In the genomic region with DNA sequence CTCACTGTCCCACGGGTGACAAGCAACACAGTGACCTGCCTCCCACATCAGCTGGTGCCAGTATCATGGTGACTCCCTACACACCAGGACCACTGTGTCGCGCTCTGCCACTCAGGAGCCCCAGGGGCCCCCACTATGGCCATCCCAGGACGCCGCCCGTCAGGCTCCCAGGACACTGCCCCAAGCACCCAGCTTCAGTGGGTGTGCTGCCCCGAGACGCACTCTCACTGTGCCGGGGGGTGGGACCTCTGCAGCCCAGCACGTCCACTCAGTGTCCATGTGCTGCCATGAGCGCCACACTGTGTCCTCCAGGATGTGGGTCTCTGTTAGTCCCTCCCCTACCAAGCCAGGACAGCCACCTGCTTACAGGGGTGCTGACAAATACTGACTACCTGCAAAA, we compare ENCODE assay signal across 20 cellular contexts.
DNase-seq lines count a peak whose midpoint lies in the region; ATAC-seq and TF ChIP-seq lines count a peak whose summit lies in the region.
"Had no signal": no experiment of that assay in that cellular context is flagged by ENCODE, and none has a peak within 500 bp of the region (broad histone marks: within the 10 kb centered on the region; RNA-seq: fewer than 3 reads in every experiment).

No MANE protein-coding gene starts in this region.

- no peak for DNase-seq in activated T-cell treated with anti-CD3 and anti-CD28 coated beads, Interleukin-2, amount 50 U/mL, for 24 hours
- DNase-seq in activated T-cell treated with anti-CD3 and anti-CD28 coated beads, Interleukin-2, amount 50 U/mL, for 72 hours, result no peak
- no peak for DNase-seq in mesenchymal stem cell
- peak; percentile 54 for DNase-seq in upper lobe of right lung
- DNase-seq in SW480 (ENCODE audit: low spot score), result no peak
- DNase-seq in glutamatergic neuron, result no peak
- DNase-seq: 8988T; C1 segment of cervical spinal cord; Calu3; DMS79 treated with DMSO at 0.1 percent for 48 hours; GDM1; GOT3; KBM-7; NCI-H1092; NCI-H226; NCI-H526 treated with DMSO at 0.1 percent for 48 hours; NK-92 treated with Interleukin-12 subunit alpha and Interleukin-12 subunit beta, amount 100 ng/mL, for 24 hours; OCI-M1 had no signal

- H2BK5ac ChIP-seq in mesenchymal stem cell (ENCODE audit: low read depth, low read length, poor library complexity, severe bottlenecking), result no peak overlapping the region

- peak overlapping the region; percentile 48 for H4K8ac ChIP-seq in mesenchymal stem cell (ENCODE audit: low read length)

- H3K36me3 ChIP-seq in mesenchymal stem cell (ENCODE audit: control insufficient read depth in 1 of 2, insufficient read depth in 2 of 2, low read depth in 1 of 2, low read length in 2 of 2) (peaks cover 4 to 22% of the 10 kb centered on the region in 2 experiments), upper lobe of right lung (no peaks in the 10 kb centered on the region)

- H3K4me1 Mint-ChIP-seq in activated T-cell treated with anti-CD3 and anti-CD28 coated beads, Interleukin-2, amount 50 U/mL, for 24 hours (ENCODE audit: low read depth), result peaks cover 80% of the 10 kb centered on the region
- peaks cover 64% of the 10 kb centered on the region for H3K4me1 Mint-ChIP-seq in activated T-cell treated with anti-CD3 and anti-CD28 coated beads, Interleukin-2, amount 50 U/mL, for 72 hours (ENCODE audit: low read depth)
- H3K4me1 Mint-ChIP-seq in brain (peaks cover 84% of the 10 kb centered on the region), glutamatergic neuron (ENCODE audit: low read depth, unreplicated experiment) (peaks cover 60% of the 10 kb centered on the region)

- H3K9ac ChIP-seq in mesenchymal stem cell (ENCODE audit: low read length), result no peak overlapping the region

- no peak for ATAC-seq in activated T-cell treated with anti-CD3 and anti-CD28 coated beads, Interleukin-2, amount 50 U/mL, for 72 hours (replicated peaks in 1 of 2)
- no peak for ATAC-seq in upper lobe of right lung
- no peak for ATAC-seq in GM18909 (IDR thresholded peaks at IDR 0.05; ENCODE audit: poor library complexity, unreplicated experiment)

- peak overlapping the region in 1 of 2 experiments; percentile 64 for H2BK12ac ChIP-seq in mesenchymal stem cell (ENCODE audit: low read length in 2 of 2)

- no peak overlapping the region for H2BK120ac ChIP-seq in mesenchymal stem cell (ENCODE audit: low read depth, low read length)

- H3K9me3 Mint-ChIP-seq in activated T-cell treated with anti-CD3 and anti-CD28 coated beads, Interleukin-2, amount 50 U/mL, for 24 hours, result no peaks in the 10 kb centered on the region
- H3K9me3 Mint-ChIP-seq in activated T-cell treated with anti-CD3 and anti-CD28 coated beads, Interleukin-2, amount 50 U/mL, for 72 hours, result no peaks in the 10 kb centered on the region
- H3K9me3 Mint-ChIP-seq in brain (peaks cover 0 to 3% (median 0%) of the 10 kb centered on the region in 5 experiments), glutamatergic neuron (ENCODE audit: unreplicated experiment) (peaks cover 40% of the 10 kb centered on the region)

- H3K79me1 ChIP-seq in mesenchymal stem cell (replicated peaks; ENCODE audit: low read length, poor library complexity, severe bottlenecking), result peaks cover 19% of the 10 kb centered on the region

- intact Hi-C loops in upper lobe of right lung (cut with DNase I), result loop anchor here (10.0 kb wide), 1 partner anchor 147 kb away; no protein-coding TSS in a partner anchor

- no peak overlapping the region for H3K27ac ChIP-seq in mesenchymal stem cell (ENCODE audit: low read length, poor library complexity, severe bottlenecking)
- H3K27ac ChIP-seq in upper lobe of right lung, result no peak overlapping the region

- H3K18ac ChIP-seq in mesenchymal stem cell (ENCODE audit: low read depth in 1 of 2, low read length in 2 of 2), result peak overlapping the region in 1 of 2 experiments; percentile 68

- H2BK15ac ChIP-seq in mesenchymal stem cell (ENCODE audit: low read depth, poor library complexity, severe bottlenecking), result no peak overlapping the region

- peak overlapping the region; percentile 33 for H3K27ac Mint-ChIP-seq in activated T-cell treated with anti-CD3 and anti-CD28 coated beads, Interleukin-2, amount 50 U/mL, for 24 hours
- H3K27ac Mint-ChIP-seq in activated T-cell treated with anti-CD3 and anti-CD28 coated beads, Interleukin-2, amount 50 U/mL, for 72 hours, result no peak overlapping the region
- H3K27ac Mint-ChIP-seq in brain, result peak overlapping the region in 3 of 5 experiments; percentile 51 to 80 (median 55)
- no peak overlapping the region for H3K27ac Mint-ChIP-seq in glutamatergic neuron (ENCODE audit: unreplicated experiment)

- no peak overlapping the region for H3K4me3 ChIP-seq in mesenchymal stem cell (ENCODE audit: insufficient read depth in 1 of 2, low read depth in 1 of 2, low read length in 2 of 2)
- no peak overlapping the region for H3K4me3 ChIP-seq in upper lobe of right lung

- no peak overlapping the region for H3K4me3 Mint-ChIP-seq in activated T-cell treated with anti-CD3 and anti-CD28 coated beads, Interleukin-2, amount 50 U/mL, for 24 hours
- H3K4me3 Mint-ChIP-seq in activated T-cell treated with anti-CD3 and anti-CD28 coated beads, Interleukin-2, amount 50 U/mL, for 72 hours, result no peak overlapping the region
- H3K4me3 Mint-ChIP-seq in brain (no peak overlapping the region), glutamatergic neuron (ENCODE audit: unreplicated experiment) (no peak overlapping the region)

- WGBS in mesenchymal stem cell, result 97% methylated on average over 10 of the region's 11 CpGs

- peak overlapping the region in 1 of 2 experiments; percentile 80 for H3K14ac ChIP-seq in mesenchymal stem cell (ENCODE audit: low read length in 2 of 2)

- H2AK5ac ChIP-seq in mesenchymal stem cell (ENCODE audit: low read length, severe bottlenecking), result no peak overlapping the region

- H2AFZ ChIP-seq in mesenchymal stem cell (ENCODE audit: low read depth, low read length), result no peak overlapping the region

- H3K27me3 Mint-ChIP-seq in activated T-cell treated with anti-CD3 and anti-CD28 coated beads, Interleukin-2, amount 50 U/mL, for 24 hours, result no peaks in the 10 kb centered on the region
- no peaks in the 10 kb centered on the region for H3K27me3 Mint-ChIP-seq in activated T-cell treated with anti-CD3 and anti-CD28 coated beads, Interleukin-2, amount 50 U/mL, for 72 hours (ENCODE audit: low read depth)
- H3K27me3 Mint-ChIP-seq in brain (peaks cover 3% of the 10 kb centered on the region), glutamatergic neuron (ENCODE audit: unreplicated experiment) (peaks cover 20% of the 10 kb centered on the region)

- H4K91ac ChIP-seq in mesenchymal stem cell (ENCODE audit: low read length), result peak overlapping the region; percentile 13

- no peaks in the 10 kb centered on the region for H3K27me3 ChIP-seq in mesenchymal stem cell (ENCODE audit: control insufficient read depth in 1 of 2, insufficient read depth in 1 of 2, low read length in 2 of 2)
- H3K27me3 ChIP-seq in upper lobe of right lung, result no peaks in the 10 kb centered on the region

- TF ChIP-seq CTCF in brain (conservative IDR thresholded peaks at IDR 0.05) (no peak), upper lobe of right lung (IDR thresholded peaks at IDR 0.05) (no peak), glutamatergic neuron (IDR thresholded peaks at IDR 0.05; ENCODE audit: partially characterized antibody, unreplicated experiment) (no peak)

- no peak overlapping the region for H3K4ac ChIP-seq in mesenchymal stem cell (ENCODE audit: low read depth in 1 of 2, low read length in 2 of 2)

- no peak overlapping the region for H3K23ac ChIP-seq in mesenchymal stem cell (ENCODE audit: low read length in 2 of 2)

- no peak overlapping the region for H3K4me2 ChIP-seq in mesenchymal stem cell (ENCODE audit: low read length, poor library complexity, severe bottlenecking)

- H3K4me1 ChIP-seq in mesenchymal stem cell (ENCODE audit: control insufficient read depth, insufficient read depth, low read depth, low read length), result peaks cover 38% of the 10 kb centered on the region
- peaks cover 46% of the 10 kb centered on the region for H3K4me1 ChIP-seq in upper lobe of right lung

- H3K9me3 ChIP-seq in mesenchymal stem cell (ENCODE audit: control insufficient read depth, low read length), result no peaks in the 10 kb centered on the region
- no peaks in the 10 kb centered on the region for H3K9me3 ChIP-seq in upper lobe of right lung

- peaks cover 30% of the 10 kb centered on the region for H3K36me3 Mint-ChIP-seq in activated T-cell treated with anti-CD3 and anti-CD28 coated beads, Interleukin-2, amount 50 U/mL, for 24 hours (ENCODE audit: low read depth)
- H3K36me3 Mint-ChIP-seq in activated T-cell treated with anti-CD3 and anti-CD28 coated beads, Interleukin-2, amount 50 U/mL, for 72 hours (ENCODE audit: insufficient read depth in 2 of 2), result peaks cover 0 to 2% of the 10 kb centered on the region in 2 donors
- H3K36me3 Mint-ChIP-seq in brain (no peaks in the 10 kb centered on the region), glutamatergic neuron (ENCODE audit: unreplicated experiment) (no peaks in the 10 kb centered on the region)

Comparison
In these comparisons a context has a peak if more than half of its experiments do, and no peak if none do; other contexts are left out.
1. H3K27ac Mint-ChIP-seq: peak in activated T-cell treated with anti-CD3 and anti-CD28 coated beads, Interleukin-2, amount 50 U/mL, for 24 hours (single experiment) and brain (3 of 5); none in activated T-cell treated with anti-CD3 and anti-CD28 coated beads, Interleukin-2, amount 50 U/mL, for 72 hours (single experiment) and glutamatergic neuron (single experiment).